In the genomic region with DNA sequence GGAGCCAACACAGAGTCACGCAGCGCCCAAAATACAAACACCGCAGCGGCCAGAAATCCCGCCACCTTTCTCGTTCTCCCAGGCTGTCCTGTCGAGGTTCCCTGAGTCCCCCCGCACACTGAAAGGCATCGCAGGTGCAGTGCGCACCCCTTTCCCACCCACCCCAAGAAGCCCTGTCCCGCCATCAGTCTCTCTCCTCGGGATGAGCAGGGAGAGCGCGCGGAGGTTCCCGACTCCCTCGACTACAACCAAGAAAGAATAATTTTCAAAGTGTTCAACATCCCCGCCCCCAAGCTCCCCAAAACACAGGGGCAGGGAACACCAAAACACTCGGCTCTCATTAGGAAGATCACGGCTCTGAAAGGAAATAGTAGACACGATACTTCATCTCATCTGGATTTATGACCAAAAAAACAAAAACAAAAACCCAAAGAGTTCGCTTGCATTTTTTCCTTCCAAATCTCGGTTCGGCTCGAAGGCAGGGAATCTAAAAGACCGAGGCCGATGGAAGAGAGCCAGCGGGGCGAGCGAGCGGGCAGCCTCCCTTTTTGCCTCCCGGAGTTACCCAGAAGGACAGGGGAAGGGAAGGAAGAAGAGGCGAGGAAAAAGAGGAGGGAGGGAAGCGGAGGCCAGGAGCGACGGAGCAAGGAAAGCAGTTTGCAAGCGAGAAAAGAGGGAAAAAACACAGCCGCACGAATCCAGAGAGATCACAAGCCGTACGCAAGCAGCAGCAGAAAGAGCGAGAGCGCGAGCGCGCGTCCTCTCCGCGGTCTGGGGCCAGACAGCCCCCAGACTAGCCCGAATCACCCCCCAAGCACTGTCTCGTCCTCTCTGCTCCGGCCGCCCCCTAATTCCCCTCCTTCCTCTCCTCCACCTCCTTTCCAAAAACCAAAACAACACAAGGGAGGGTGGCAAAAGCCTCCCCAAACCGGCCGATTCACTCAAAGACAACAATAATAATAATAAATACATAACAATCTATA, we compare ENCODE assay signal across 7 cellular contexts. TPM values are rescaled to one million over a fixed set of nuclear protein-coding genes. Genes with fewer than 3 reads are reported as not detected.
DNase-seq lines count a peak whose midpoint lies in the region; ATAC-seq and TF ChIP-seq lines count a peak whose summit lies in the region.

No MANE protein-coding gene starts in this region.

- DNase-seq in HAP-1 (ENCODE audit: low spot score in 2 of 2) (peak in 1 of 2 experiments; percentile 57), NOMO-1 treated with DMSO at 0.1 percent for 48 hours (lab: John Stamatoyannopoulos, UW; ENCODE audit: unreplicated experiment) (peak; percentile 49), fibroblast of the aortic adventitia (ENCODE audit: low read depth) (peak; percentile 67), natural killer cell (peak; percentile 54), transverse colon (peak; percentile 64)
- DNase-seq in activated effector memory CD4-positive, alpha-beta T cell treated with anti-CD3 and anti-CD28 coated beads, Interleukin-2, amount 50 U/mL, for 16 hours: peak; percentile 83

- no peaks in the 10 kb centered on the region for H3K36me3 ChIP-seq in HAP-1 (replicated peaks)
- no peaks in the 10 kb centered on the region for H3K36me3 ChIP-seq in transverse colon

- H3K9me3 ChIP-seq in HAP-1 (no peaks in the 10 kb centered on the region), transverse colon (no peaks in the 10 kb centered on the region)

- H3K36me3 Mint-ChIP-seq in natural killer cell: peaks cover 7% of the 10 kb centered on the region

- peaks cover 85 to 86% of the 10 kb centered on the region in 2 donors for H3K4me1 Mint-ChIP-seq in natural killer cell

- no peaks in the 10 kb centered on the region for H3K9me3 Mint-ChIP-seq in natural killer cell

- H3K4me3 ChIP-seq in HAP-1: peak overlapping the region; percentile 45
- peak overlapping the region; percentile 87 for H3K4me3 ChIP-seq in fibroblast of the aortic adventitia (ENCODE audit: low read depth, low read length)
- H3K4me3 ChIP-seq in transverse colon: peak overlapping the region; percentile 53 to 75 (median 67)

- TF ChIP-seq CTCF in fibroblast of the aortic adventitia (IDR thresholded peaks at IDR 0.05; ENCODE audit: insufficient read depth, low read length): no peak
- no peak for TF ChIP-seq CTCF in natural killer cell (IDR thresholded peaks at IDR 0.05)
- no peak for TF ChIP-seq CTCF in transverse colon (IDR thresholded peaks at IDR 0.05)

- no peaks in the 10 kb centered on the region for H3K27me3 Mint-ChIP-seq in natural killer cell (ENCODE audit: low read depth in 2 of 2)

- intact Hi-C loops in natural killer cell (cut with micrococcal nuclease): loop anchor here (1.0 to 10.0 kb wide), 4 partner anchors 84 to 440 kb away; a partner anchor contains a TSS
- intact Hi-C loops in transverse colon (cut with DNase I; ENCODE audit: low total_unique reads): loop anchor here (5.0 to 10.0 kb wide), 5 partner anchors 160 to 523 kb away; no protein-coding TSS in a partner anchor

- H3K4me1 ChIP-seq in HAP-1 (peaks cover 39% of the 10 kb centered on the region), transverse colon (peaks cover 5 to 52% (median 42%) of the 10 kb centered on the region in 4 donors)

- in situ Hi-C loops in HAP-1 (cut with MboI; ENCODE audit: low sequenced_read_pairs) (loop anchor here (5.0 to 25.0 kb wide), 4 partner anchors 1018 to 1493 kb away; a partner anchor contains a TSS), transverse colon (cut with MboI; ENCODE audit: low pct_ligation_motif_present in 1 of 4, low pct_unique_long_range_greater_than_20kb in 1 of 4, low sequenced_read_pairs in 3 of 4) (loop anchor here (5.0 to 25.0 kb wide), 8 partner anchors 410 to 1393 kb away; a partner anchor contains a TSS)

- H3K4me3 Mint-ChIP-seq in natural killer cell: peak overlapping the region; percentile 99

- WGBS in transverse colon (ENCODE audit: low coverage in 1 of 2), 2 donors: 0 to 1% methylated on average over 34 to 55 of the region's 55 CpGs

- peak; percentile 14 to 38 (median 33) for ATAC-seq in natural killer cell
- no peak for ATAC-seq in HG03457 (IDR thresholded peaks at IDR 0.05; ENCODE audit: unreplicated experiment)

- no peak for TF ChIP-seq EP300 in transverse colon (IDR thresholded peaks at IDR 0.05; ENCODE audit: low read depth)

- no peak for TF ChIP-seq POLR2A in transverse colon (IDR thresholded peaks at IDR 0.05)

- H3K27ac ChIP-seq in transverse colon: peak overlapping the region; percentile 91 to 99 (median 98)

- H3K27me3 ChIP-seq in HAP-1 (ENCODE audit: low read depth) (no peaks in the 10 kb centered on the region), transverse colon (no peaks in the 10 kb centered on the region)

- peak overlapping the region; percentile 97 to 100 for H3K27ac Mint-ChIP-seq in natural killer cell

RNA-seq across cellular contexts. Expression of a gene that starts 0.8 kb away (rescaled TPM):
- 24.8 and 90.1 TPM in 2 replicates for total RNA-seq in fibroblast of the aortic adventitia (ENCODE audit: low replicate concordance)
- 10 to 100 TPM; 41.0 to 59.0 (median 45.2) TPM for total RNA-seq in natural killer cell
- total RNA-seq in transverse colon: 10 to 100 TPM; 18.7 to 65.5 (median 32.5) TPM

RNA-seq across cellular contexts. Expression of a gene that starts 42.1 kb away (rescaled TPM):
- not detected in 2 replicates for total RNA-seq in fibroblast of the aortic adventitia (ENCODE audit: low replicate concordance)
- total RNA-seq in natural killer cell: not detected
- not detected for total RNA-seq in transverse colon
